In the genomic region with DNA sequence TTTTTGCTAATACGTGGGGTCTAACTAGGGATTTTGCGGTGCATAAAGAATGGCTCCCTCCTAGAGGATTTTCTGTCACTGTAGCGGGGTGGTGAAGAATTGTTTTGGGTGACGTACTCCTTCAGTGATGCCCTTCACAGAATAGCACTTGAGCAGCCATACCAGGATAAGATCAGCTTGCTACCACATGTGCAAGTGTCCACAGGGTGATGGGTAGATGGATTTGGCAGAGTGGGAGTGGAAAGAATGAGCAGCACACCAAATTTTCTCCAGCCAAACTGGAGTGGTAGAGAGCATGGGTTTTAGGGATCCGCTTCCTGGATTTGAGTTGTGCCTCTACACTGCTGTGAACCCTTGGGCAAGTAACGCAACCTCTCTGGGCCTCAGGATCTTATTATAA, we compare ENCODE assay signal across 16 cellular contexts. TPM values are rescaled to one million over a fixed set of nuclear protein-coding genes. Genes with fewer than 3 reads are reported as not detected.
DNase-seq lines count a peak whose midpoint lies in the region; ATAC-seq and TF ChIP-seq lines count a peak whose summit lies in the region.
"Had no signal": no experiment of that assay in that cellular context is flagged by ENCODE, and none has a peak within 500 bp of the region (broad histone marks: within the 10 kb centered on the region; RNA-seq: fewer than 3 reads in every experiment).

No MANE protein-coding gene starts in this region.

- H3K9ac ChIP-seq in Karpas-422 (ENCODE audit: low read length) (peak overlapping the region; percentile 89), neural progenitor cell (no peak overlapping the region)

- peaks cover 82% of the 10 kb centered on the region for H3K4me1 Mint-ChIP-seq in CD4-positive, alpha-beta T cell (ENCODE audit: low read depth)
- H3K4me1 Mint-ChIP-seq in neural progenitor cell = peaks cover 35% of the 10 kb centered on the region

- H3K4me1 ChIP-seq in Karpas-422 (ENCODE audit: low read length) (peaks cover 86% of the 10 kb centered on the region), esophagus muscularis mucosa (peaks cover 62 to 81% (median 80%) of the 10 kb centered on the region in 4 donors), neural progenitor cell (peaks cover 19% of the 10 kb centered on the region), right lobe of liver (peaks cover 0 to 14% (median 6%) of the 10 kb centered on the region in 4 donors)

- peaks cover 7% of the 10 kb centered on the region for H3F3A ChIP-seq in neural progenitor cell (ENCODE audit: low read depth)

- no peaks in the 10 kb centered on the region for H3K27me3 ChIP-seq in CD4-positive, alpha-beta T cell (ENCODE audit: control insufficient read depth, insufficient read depth, low read length)
- no peaks in the 10 kb centered on the region for H3K27me3 ChIP-seq in Karpas-422 (ENCODE audit: low read length)
- no peaks in the 10 kb centered on the region for H3K27me3 ChIP-seq in esophagus muscularis mucosa
- H3K27me3 ChIP-seq in neural progenitor cell = peaks cover 7% of the 10 kb centered on the region
- no peaks in the 10 kb centered on the region for H3K27me3 ChIP-seq in right lobe of liver

- no peak for TF ChIP-seq EP300 in esophagus muscularis mucosa (IDR thresholded peaks at IDR 0.05)

- no peaks in the 10 kb centered on the region for H3K9me2 ChIP-seq in Karpas-422 (replicated peaks; ENCODE audit: insufficient read depth, low read length)

- H4K20me1 ChIP-seq in Karpas-422 (ENCODE audit: insufficient read depth, low read depth, low read length) (no peaks in the 10 kb centered on the region), neural progenitor cell (ENCODE audit: low read depth) (no peaks in the 10 kb centered on the region)

- no peak for TF ChIP-seq CTCF in CD4-positive, alpha-beta T cell (IDR thresholded peaks at IDR 0.05)
- no peak for TF ChIP-seq CTCF in esophagus muscularis mucosa (IDR thresholded peaks at IDR 0.05)
- no peak for TF ChIP-seq CTCF in neural progenitor cell (IDR thresholded peaks at IDR 0.05)
- TF ChIP-seq CTCF in right lobe of liver (IDR thresholded peaks at IDR 0.05) = no peak

- no peak overlapping the region for H2AFZ ChIP-seq in Karpas-422 (ENCODE audit: low read length)
- no peak overlapping the region for H2AFZ ChIP-seq in neural progenitor cell (replicated peaks)

- no peaks in the 10 kb centered on the region for H3K9me3 ChIP-seq in CD4-positive, alpha-beta T cell (ENCODE audit: control insufficient read depth, low read length)
- H3K9me3 ChIP-seq in Karpas-422 (ENCODE audit: low read length) (no peaks in the 10 kb centered on the region), esophagus muscularis mucosa (no peaks in the 10 kb centered on the region), neural progenitor cell (ENCODE audit: low read depth) (no peaks in the 10 kb centered on the region), right lobe of liver (no peaks in the 10 kb centered on the region)

- no peak for ATAC-seq in CD4-positive, alpha-beta T cell (ENCODE audit: poor library complexity)
- ATAC-seq in right lobe of liver (no peak), GM18909 (IDR thresholded peaks at IDR 0.05; ENCODE audit: poor library complexity, unreplicated experiment) (no peak), HG03571 (IDR thresholded peaks at IDR 0.05; ENCODE audit: unreplicated experiment) (no peak)
- ATAC-seq: GM23338, K562 had no signal

- POLR2A ChIA-PET in CD4-positive, alpha-beta T cell (lab: Charles Lee) = interaction anchor here (1.2 to 5.8 kb wide), 5 partner anchors 11 to 651 kb away, joined by 5 to 157 read pairs (median 70); a partner anchor contains a TSS

- peak overlapping the region; percentile 100 for H3K27ac ChIP-seq in CD4-positive, alpha-beta T cell (ENCODE audit: low read depth, low read length)
- H3K27ac ChIP-seq in Karpas-422 (ENCODE audit: low read length) (peak overlapping the region; percentile 77), esophagus muscularis mucosa (replicated peaks in 1 of 4) (peak overlapping the region in 3 of 4 donors; percentile 87 to 97 (median 97)), neural progenitor cell (no peak overlapping the region), right lobe of liver (no peak overlapping the region)
- H3K27ac ChIP-seq: WERI-Rb-1 had no signal

- CTCF ChIA-PET in CD4-positive, alpha-beta T cell (lab: Charles Lee) = interaction anchor here (0.6 to 1.8 kb wide), 3 partner anchors 22 to 81 kb away, joined by 3 to 6 read pairs (median 3); no protein-coding TSS in a partner anchor

- H3K79me2 ChIP-seq in Karpas-422 (ENCODE audit: low read length) (no peaks in the 10 kb centered on the region; the same call in 1 of the 2 replicates), neural progenitor cell (ENCODE audit: low read depth) (no peaks in the 10 kb centered on the region)

- TF ChIP-seq POLR2A in esophagus muscularis mucosa (IDR thresholded peaks at IDR 0.05; ENCODE audit: low read depth) = no peak
- no peak for TF ChIP-seq POLR2A in right lobe of liver (IDR thresholded peaks at IDR 0.05)

- H3K27ac Mint-ChIP-seq in CD4-positive, alpha-beta T cell = peak overlapping the region; percentile 99
- H3K27ac Mint-ChIP-seq in neural progenitor cell = no peak overlapping the region
- H3K27ac Mint-ChIP-seq: GM23338 had no signal

- H3K4me2 ChIP-seq in Karpas-422 (ENCODE audit: low read depth, low read length, poor library complexity, severe bottlenecking) = peak overlapping the region; percentile 95
- no peak overlapping the region for H3K4me2 ChIP-seq in neural progenitor cell
- H3K4me2 ChIP-seq: GM23338 had no signal

- no peak for DNase-seq in CD4-positive, alpha-beta T cell
- DNase-seq in Karpas-422 = no peak
- DNase-seq in esophagus muscularis mucosa (ENCODE audit: extremely low spot score) = no peak
- no peak for DNase-seq in neural progenitor cell (ENCODE audit: low spot score)
- DNase-seq in right lobe of liver = no peak
- no peak for DNase-seq in stimulated activated CD4-positive, alpha-beta T cell treated with anti-CD3 and anti-CD28 coated beads, Interleukin-2, amount 100 ng/mL, for 48 hours
- DNase-seq: activated CD8-positive, alpha-beta memory T cell treated with anti-CD3 and anti-CD28 coated beads, Interleukin-2, amount 50 U/mL, for 48 hours; NCI-H446; OCI-M1; stimulated activated CD4-positive, alpha-beta T cell treated with anti-CD3 and anti-CD28 coated beads, Interleukin-1b, Interleukin-23, amount 100 ng/mL, for 48 hours; WERI-Rb-1 had no signal

- H3K36me3 ChIP-seq in Karpas-422 (ENCODE audit: insufficient read depth, low read length) (no peaks in the 10 kb centered on the region), esophagus muscularis mucosa (peaks cover 0 to 4% (median 0%) of the 10 kb centered on the region in 4 donors), neural progenitor cell (no peaks in the 10 kb centered on the region), right lobe of liver (no peaks in the 10 kb centered on the region)
- H3K36me3 ChIP-seq: WERI-Rb-1 had no signal

- H3K4me3 Mint-ChIP-seq in CD4-positive, alpha-beta T cell = peak overlapping the region; percentile 99
- peak overlapping the region; percentile 7 for H3K4me3 Mint-ChIP-seq in neural progenitor cell
- H3K4me3 Mint-ChIP-seq: dendritic cell treated with granulocyte-macrophage colony-stimulating factor and Interleukin-4, amounts not matched to agents 40 ng/mL and 50 ng/mL, for 4 days had no signal

- WGBS in esophagus muscularis mucosa = 89% methylated on average over 6 of the region's 6 CpGs
- 100% methylated on average over 4 of the region's 6 CpGs for WGBS in right lobe of liver (ENCODE audit: insufficient coverage, low coverage, low lambda C conversion rate, missing lambda C conversion rate)

- intact Hi-C loops in CD4-positive, alpha-beta T cell (cut with DNase I, micrococcal nuclease) = loop anchor here in 1 of 2 experiments (2.0 to 10.0 kb wide), 4 partner anchors 48 to 1320 kb away; a partner anchor contains a TSS
- intact Hi-C loops in esophagus muscularis mucosa (cut with DNase I) (loop anchor here (5.0 kb wide), 3 partner anchors 38 to 57 kb away; a partner anchor contains a TSS), right lobe of liver (cut with DNase I) (no loop called here)

- H3K4me3 ChIP-seq in Karpas-422 (ENCODE audit: low read length) (peak overlapping the region; percentile 91; the same call in 1 of the 2 replicates), esophagus muscularis mucosa (peak overlapping the region in 1 of 4 donors; percentile 83), neural progenitor cell (no peak overlapping the region), right lobe of liver (no peak overlapping the region)
- H3K4me3 ChIP-seq: GM23338, K562 had no signal

- peaks cover 68% of the 10 kb centered on the region for H3K36me3 Mint-ChIP-seq in CD4-positive, alpha-beta T cell (ENCODE audit: low read depth)
- no peaks in the 10 kb centered on the region for H3K36me3 Mint-ChIP-seq in neural progenitor cell

- no peaks in the 10 kb centered on the region for H3K27me3 Mint-ChIP-seq in CD4-positive, alpha-beta T cell
- H3K27me3 Mint-ChIP-seq in neural progenitor cell (ENCODE audit: insufficient read depth, low read depth) = peaks cover 3% of the 10 kb centered on the region
- H3K27me3 Mint-ChIP-seq: dendritic cell treated with granulocyte-macrophage colony-stimulating factor and Interleukin-4, amounts not matched to agents 40 ng/mL and 50 ng/mL, for 4 days had no signal

- H3K9me3 Mint-ChIP-seq in CD4-positive, alpha-beta T cell = no peaks in the 10 kb centered on the region
- no peaks in the 10 kb centered on the region for H3K9me3 Mint-ChIP-seq in neural progenitor cell
- H3K9me3 Mint-ChIP-seq: dendritic cell treated with granulocyte-macrophage colony-stimulating factor and Interleukin-4, amounts not matched to agents 40 ng/mL and 50 ng/mL, for 4 days; GM23338 had no signal

RNA-seq across cellular contexts. Expression of a gene that starts 2.3 kb away (rescaled TPM):
- 100 to 1,000 TPM; 139 to 144 TPM for total RNA-seq in CD4-positive, alpha-beta T cell
- total RNA-seq in Karpas-422 (2014; rRNA removed; shearing (Covaris generic); ENCODE audit: low replicate concordance) = 40.1 and 55.9 TPM in 2 replicates
- total RNA-seq in esophagus muscularis mucosa = 10 to 100 TPM; 32.1 to 52.3 (median 39.5) TPM
- total RNA-seq in neural progenitor cell (ENCODE audit: low replicate concordance) = 7.8 and 8.8 TPM in 2 replicates
- 10 to 100 TPM in 3 of 6 experiments, 1 to 10 TPM in 3; 7.3 to 14.2 (median 10.5) TPM for total RNA-seq in right lobe of liver

RNA-seq across cellular contexts. Expression of a gene that starts 52.8 kb away (rescaled TPM):
- 1 to 10 TPM; 2.5 to 2.6 TPM for total RNA-seq in CD4-positive, alpha-beta T cell
- total RNA-seq in Karpas-422 (2014; rRNA removed; shearing (Covaris generic); ENCODE audit: low replicate concordance) = 10.0 and 13.6 TPM in 2 replicates
- total RNA-seq in esophagus muscularis mucosa = 1 to 10 TPM; 4.2 to 6.1 (median 5.3) TPM
- 8.4 and 8.8 TPM in 2 replicates for total RNA-seq in neural progenitor cell (ENCODE audit: low replicate concordance)
- total RNA-seq in right lobe of liver = 10 to 100 TPM in 1 of 6 experiments, 1 to 10 TPM in 5; 6.8 to 10.9 (median 8.7) TPM

RNA-seq across cellular contexts. Expression of a gene that starts 57.0 kb away (rescaled TPM):
- 10 to 100 TPM; 14.7 to 15.7 TPM for total RNA-seq in CD4-positive, alpha-beta T cell
- total RNA-seq in Karpas-422 (2014; rRNA removed; shearing (Covaris generic); ENCODE audit: low replicate concordance) = not detected in 2 replicates
- total RNA-seq in esophagus muscularis mucosa (10 to 100 TPM; 28.7 to 51.6 (median 38.8) TPM), neural progenitor cell (ENCODE audit: low replicate concordance) (58.7 and 64.3 TPM in 2 replicates), right lobe of liver (10 to 100 TPM; 16.8 to 43.7 (median 28.3) TPM)

Comparison
In these comparisons a context has a peak if more than half of its experiments do, and no peak if none do; other contexts are left out.
1. H3K27ac ChIP-seq: peak in CD4-positive, alpha-beta T cell (single experiment), Karpas-422 (single experiment) and esophagus muscularis mucosa (3 of 4); none in neural progenitor cell (single experiment) and right lobe of liver (0 of 3).
2. RNA of a gene that starts 57.0 kb away (total RNA-seq): 58.7 to 64.3 TPM in neural progenitor cell, 28.7 to 51.6 TPM in esophagus muscularis mucosa, 16.8 to 43.7 TPM in right lobe of liver and 14.7 to 15.7 TPM in CD4-positive, alpha-beta T cell; not detected in Karpas-422; every median in the first group is over 10 times any median in the second.